11 cellular contexts compared by ENCODE assay signal in the genomic region with DNA sequence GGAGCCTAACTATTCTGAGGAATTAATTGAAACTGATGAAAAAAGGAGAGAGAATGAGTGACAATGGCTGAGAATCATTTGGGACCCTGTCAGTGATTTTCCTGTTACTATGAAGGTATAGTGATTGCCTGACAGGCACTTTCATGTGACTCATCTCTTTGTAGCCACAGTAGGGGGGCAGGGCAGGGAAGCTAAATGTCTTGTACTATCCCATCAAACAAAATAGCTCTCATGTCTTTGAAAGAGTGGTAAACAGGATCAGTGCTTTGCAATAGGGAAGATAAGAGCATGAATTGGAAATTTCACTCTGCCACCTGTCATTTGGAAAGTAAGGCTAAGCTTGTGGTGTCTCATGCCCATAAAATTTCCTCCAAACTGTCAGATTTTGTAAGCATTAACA.
DNase-seq lines count a peak whose midpoint lies in the region; ATAC-seq, FAIRE-seq and TF ChIP-seq lines count a peak whose summit lies in the region.
"Had no signal": no experiment of that assay in that cellular context is flagged by ENCODE, and none has a peak within 500 bp of the region (broad histone marks: within the 10 kb centered on the region; RNA-seq: fewer than 3 reads in every experiment).

No MANE protein-coding gene starts in this region.

- POLR2A ChIA-PET in HEK293T (lab: Yijun Ruan, JAX), result interaction anchor here (0.8 kb wide), 1 partner anchor 11 kb away, joined by 3 read pairs; no protein-coding TSS in a partner anchor

- H3K4me1 ChIP-seq in foreskin keratinocyte (peaks cover 13% of the 10 kb centered on the region), gastroesophageal sphincter (no peaks in the 10 kb centered on the region)

- TF ChIP-seq CTCF in foreskin keratinocyte (conservative IDR thresholded peaks at IDR 0.05) (no peak), WERI-Rb-1 (IDR thresholded peaks at IDR 0.05; ENCODE audit: low read depth, low read length) (no peak), gastroesophageal sphincter (IDR thresholded peaks at IDR 0.05) (no peak)

- no peak overlapping the region for H3K27ac ChIP-seq in foreskin keratinocyte
- H3K27ac ChIP-seq in WERI-Rb-1, result no peak overlapping the region
- no peak overlapping the region for H3K27ac ChIP-seq in gastroesophageal sphincter
- H3K27ac ChIP-seq: SK-N-MC had no signal

- DNase-seq in COLO829 (ENCODE audit: low spot score), result peak; percentile 27
- peak; percentile 40 for DNase-seq in HTR-8/SVneo (ENCODE audit: insufficient read length, low spot score)
- DNase-seq in activated CD4-positive, alpha-beta T cell treated with anti-CD3 and anti-CD28 coated beads for 48 hours, result peak; percentile 45
- peak in 1 of 2 donors; percentile 24 for DNase-seq in foreskin keratinocyte
- DNase-seq in WERI-Rb-1, result no peak
- DNase-seq in HEK293T (ENCODE audit: extremely low spot score), result no peak
- DNase-seq: DMS153, NCI-H1436 had no signal

- TF ChIP-seq EP300 in gastroesophageal sphincter (IDR thresholded peaks at IDR 0.05), result no peak

- ATAC-seq in foreskin keratinocyte, result peak; percentile 78
- ATAC-seq in GM21737 (IDR thresholded peaks at IDR 0.05; ENCODE audit: unreplicated experiment), result no peak
- ATAC-seq in gastroesophageal sphincter, result no peak

- H3K36me3 ChIP-seq in WERI-Rb-1, result no peaks in the 10 kb centered on the region; the same call in 1 of the 2 replicates
- H3K36me3 ChIP-seq in gastroesophageal sphincter, result peaks cover 0 to 5% of the 10 kb centered on the region in 2 donors

- FAIRE-seq in HTR-8/SVneo (lab: Jason Lieb, UNC), result peak; percentile 80

- H3K4me3 ChIP-seq in WERI-Rb-1 (ENCODE audit: low read depth, low read length) (no peak overlapping the region), gastroesophageal sphincter (no peak overlapping the region)
- H3K4me3 ChIP-seq: SK-N-MC had no signal

- no peaks in the 10 kb centered on the region for H3K27me3 ChIP-seq in foreskin keratinocyte
- H3K27me3 ChIP-seq in WERI-Rb-1 (ENCODE audit: insufficient read depth, low read depth, severe bottlenecking), result no peaks in the 10 kb centered on the region
- no peaks in the 10 kb centered on the region for H3K27me3 ChIP-seq in gastroesophageal sphincter

- CTCF ChIA-PET in HEK293T (lab: Yijun Ruan, JAX), result interaction anchor here (0.9 kb wide), 1 partner anchor 10 kb away, joined by 3 read pairs; no protein-coding TSS in a partner anchor

- TF ChIP-seq POLR2A in gastroesophageal sphincter (IDR thresholded peaks at IDR 0.05), result no peak

- H3K9me3 ChIP-seq in WERI-Rb-1 (ENCODE audit: severe bottlenecking) (no peaks in the 10 kb centered on the region), gastroesophageal sphincter (no peaks in the 10 kb centered on the region)

TF ChIP-seq in HEK293T, 16 proteins besides CTCF, POLR2A, EP300 and RAD21:
- TF ChIP-seq FOXK2 (IDR thresholded peaks at IDR 0.05), result no peak
- TF ChIP-seq TARDBP (IDR thresholded peaks at IDR 0.05), result no peak
- TF ChIP-seq HDGF (IDR thresholded peaks at IDR 0.05; ENCODE audit: borderline replicate concordance), result no peak
- no peak for TF ChIP-seq BHLHE40 (IDR thresholded peaks at IDR 0.05; ENCODE audit: borderline replicate concordance)
- no peak for TF ChIP-seq FOXA1 (IDR thresholded peaks at IDR 0.05)
- TF ChIP-seq, protein P1, sequence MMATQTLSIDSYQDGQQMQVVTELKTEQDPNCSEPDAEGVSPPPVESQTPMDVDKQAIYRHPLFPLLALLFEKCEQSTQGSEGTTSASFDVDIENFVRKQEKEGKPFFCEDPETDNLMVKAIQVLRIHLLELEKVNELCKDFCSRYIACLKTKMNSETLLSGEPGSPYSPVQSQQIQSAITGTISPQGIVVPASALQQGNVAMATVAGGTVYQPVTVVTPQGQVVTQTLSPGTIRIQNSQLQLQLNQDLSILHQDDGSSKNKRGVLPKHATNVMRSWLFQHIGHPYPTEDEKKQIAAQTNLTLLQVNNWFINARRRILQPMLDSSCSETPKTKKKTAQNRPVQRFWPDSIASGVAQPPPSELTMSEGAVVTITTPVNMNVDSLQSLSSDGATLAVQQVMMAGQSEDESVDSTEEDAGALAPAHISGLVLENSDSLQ (IDR thresholded peaks at IDR 0.05), result no peak
- no peak for TF ChIP-seq LEF1 (IDR thresholded peaks at IDR 0.05; ENCODE audit: borderline replicate concordance)
- TF ChIP-seq ARNT (IDR thresholded peaks at IDR 0.05), result no peak
- no peak for TF ChIP-seq ZNF384 (IDR thresholded peaks at IDR 0.05)
- no peak for TF ChIP-seq SP1 (IDR thresholded peaks at IDR 0.05)
- no peak for TF ChIP-seq ELF4 (IDR thresholded peaks at IDR 0.05)
- no peak for TF ChIP-seq SUZ12 (IDR thresholded peaks at IDR 0.05)
- TF ChIP-seq CTBP1 (IDR thresholded peaks at IDR 0.05; ENCODE audit: borderline replicate concordance), result no peak
- TF ChIP-seq NFRKB (IDR thresholded peaks at IDR 0.05), result no peak
- no peak for TF ChIP-seq FOXM1 (IDR thresholded peaks at IDR 0.05; ENCODE audit: borderline replicate concordance)
- TF ChIP-seq L3MBTL2 (conservative IDR thresholded peaks at IDR 0.05), result no peak

Comparison
In these comparisons a context has a peak if more than half of its experiments do, and no peak if none do; other contexts are left out.
1. DNase-seq: peak in COLO829 (single experiment), HTR-8/SVneo (single experiment) and activated CD4-positive, alpha-beta T cell treated with anti-CD3 and anti-CD28 coated beads for 48 hours (single experiment); none in WERI-Rb-1 (single experiment) and HEK293T (single experiment).